Comparison of ENCODE assay signal across 27 cellular contexts in genomic region chr2:140164449-140164848, GRCh38.
"Had no signal": no experiment of that assay in that cellular context is flagged by ENCODE, and none has a peak within 500 bp of the region (broad histone marks: within the 10 kb centered on the region; RNA-seq: fewer than 3 reads in every experiment).

No MANE protein-coding gene starts in this region.

- H3K27ac Mint-ChIP-seq: activated CD4-positive, alpha-beta T cell treated with anti-CD3 and anti-CD28 coated beads, Interleukin-2, amount 10 ng/mL, durations not matched to agents 7 days and 5 days; activated CD8-positive, alpha-beta memory T cell treated with anti-CD3 and anti-CD28 coated beads, Interleukin-2, amount 10 ng/mL, durations not matched to agents 7 days and 5 days; activated CD8-positive, alpha-beta T cell treated with anti-CD3 and anti-CD28 coated beads for 36 hours; activated naive CD4-positive, alpha-beta T cell treated with anti-CD3 and anti-CD28 coated beads, Interleukin-2, amount 10 ng/mL, durations not matched to agents 7 days and 5 days; mesothelial cell of epicardium; naive thymus-derived CD8-positive, alpha-beta T cell; neural progenitor cell; progenitor cell of endocrine pancreas had no signal

- H3K4me3 Mint-ChIP-seq: activated CD4-positive, alpha-beta T cell treated with anti-CD3 and anti-CD28 coated beads, Interleukin-2, amount 10 ng/mL, durations not matched to agents 7 days and 5 days; activated CD8-positive, alpha-beta memory T cell treated with anti-CD3 and anti-CD28 coated beads, Interleukin-2, amount 10 ng/mL, durations not matched to agents 7 days and 5 days; activated CD8-positive, alpha-beta T cell treated with anti-CD3 and anti-CD28 coated beads for 36 hours; activated naive CD4-positive, alpha-beta T cell treated with anti-CD3 and anti-CD28 coated beads, Interleukin-2, amount 10 ng/mL, durations not matched to agents 7 days and 5 days; mesothelial cell of epicardium; naive thymus-derived CD8-positive, alpha-beta T cell; neural progenitor cell had no signal

- ATAC-seq: activated CD8-positive, alpha-beta memory T cell treated with anti-CD3 and anti-CD28 coated beads, Interleukin-2, amount 10 ng/mL, durations not matched to agents 7 days and 5 days; activated CD8-positive, alpha-beta T cell treated with anti-CD3 and anti-CD28 coated beads for 36 hours; body of pancreas; esophagus mucosa; gastroesophageal sphincter; left lobe of liver; naive thymus-derived CD8-positive, alpha-beta T cell; upper lobe of right lung had no signal

- H3K4me3 ChIP-seq: body of pancreas, cardiac muscle cell, gastroesophageal sphincter, neural progenitor cell, thyroid gland, upper lobe of right lung had no signal

- DNase-seq: activated CD4-positive, alpha-beta T cell treated with anti-CD3 and anti-CD28 coated beads, Interleukin-2, amount 10 ng/mL, durations not matched to agents 7 days and 5 days; activated CD4-positive, CD25-positive, alpha-beta regulatory T cell treated with anti-CD3 and anti-CD28 coated beads, Interleukin-2, amount 50 U/mL, for 72 hours; activated CD8-positive, alpha-beta memory T cell treated with anti-CD3 and anti-CD28 coated beads, Interleukin-2, amount 10 ng/mL, durations not matched to agents 7 days and 5 days; activated CD8-positive, alpha-beta T cell treated with anti-CD3 and anti-CD28 coated beads for 36 hours; activated effector memory CD4-positive, alpha-beta T cell treated with anti-CD3 and anti-CD28 coated beads, Interleukin-2, amount 50 U/mL, for 16 hours; activated naive CD4-positive, alpha-beta T cell treated with anti-CD3 and anti-CD28 coated beads, Interleukin-2, amount 10 ng/mL, durations not matched to agents 7 days and 5 days; activated T-cell treated with anti-CD3 and anti-CD28 coated beads for 4 hours; body of pancreas; dermis blood vessel endothelial cell; effector CD8-positive, alpha-beta T cell; kidney; mammary epithelial cell; naive thymus-derived CD8-positive, alpha-beta T cell; retina; stimulated activated CD4-positive, alpha-beta T cell treated with anti-CD3 and anti-CD28 coated beads, Interleukin-4, amount 100 ng/mL, for 1 hour; stimulated activated naive CD4-positive, alpha-beta T cell treated with Interleukin-2 at 50 U/mL for 16 hours; T-helper 1 cell; thyroid gland; upper lobe of right lung; WERI-Rb-1 had no signal

- H3K4me1 Mint-ChIP-seq: activated CD4-positive, alpha-beta T cell treated with anti-CD3 and anti-CD28 coated beads, Interleukin-2, amount 10 ng/mL, durations not matched to agents 7 days and 5 days; activated CD8-positive, alpha-beta memory T cell treated with anti-CD3 and anti-CD28 coated beads, Interleukin-2, amount 10 ng/mL, durations not matched to agents 7 days and 5 days; activated naive CD4-positive, alpha-beta T cell treated with anti-CD3 and anti-CD28 coated beads, Interleukin-2, amount 10 ng/mL, durations not matched to agents 7 days and 5 days; mesothelial cell of epicardium; neural progenitor cell had no signal

- H3K36me3 Mint-ChIP-seq: activated CD8-positive, alpha-beta memory T cell treated with anti-CD3 and anti-CD28 coated beads, Interleukin-2, amount 10 ng/mL, durations not matched to agents 7 days and 5 days; activated naive CD4-positive, alpha-beta T cell treated with anti-CD3 and anti-CD28 coated beads, Interleukin-2, amount 10 ng/mL, durations not matched to agents 7 days and 5 days; mesothelial cell of epicardium; neural progenitor cell had no signal
